Comparison of ENCODE assay signal across 9 cellular contexts in the genomic region with DNA sequence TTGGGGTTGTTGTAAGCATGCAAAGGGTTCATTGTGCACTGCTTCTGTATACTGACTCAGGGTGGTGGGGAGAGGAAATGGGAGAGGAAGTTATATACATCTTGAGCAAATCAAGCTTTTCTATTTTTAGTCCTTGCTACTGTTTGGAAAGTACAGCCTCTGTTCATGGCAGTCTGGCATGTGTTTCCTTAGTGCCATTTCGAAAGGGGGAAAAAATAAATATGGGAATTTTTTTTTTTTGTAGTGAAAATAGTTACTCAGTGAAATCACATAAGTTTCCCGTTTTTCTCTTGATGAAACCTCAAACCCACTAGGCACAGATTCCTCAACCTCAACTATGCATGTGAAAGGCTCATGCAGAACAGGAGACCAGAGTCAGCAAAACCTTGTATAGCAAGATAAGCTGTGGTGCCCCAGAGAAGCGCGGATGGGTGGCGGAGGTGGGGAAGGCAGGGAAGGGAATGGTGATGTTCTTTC.
DNase-seq lines count a peak whose midpoint lies in the region; ATAC-seq, FAIRE-seq and TF ChIP-seq lines count a peak whose summit lies in the region.
"Had no signal": no experiment of that assay in that cellular context is flagged by ENCODE, and none has a peak within 500 bp of the region (broad histone marks: within the 10 kb centered on the region; RNA-seq: fewer than 3 reads in every experiment).

No MANE protein-coding gene starts in this region.

- intact Hi-C loops in MCF 10A (cut with micrococcal nuclease) (no loop called here), breast epithelium (cut with DNase I; ENCODE audit: low total_unique reads) (loop anchor here (10.0 kb wide), 1 partner anchor 1292 kb away; no protein-coding TSS in a partner anchor), kidney (cut with DNase I) (no loop called here)

- no peak for ATAC-seq in GM21528 (IDR thresholded peaks at IDR 0.05; ENCODE audit: low FRiP score, unreplicated experiment)
- no peak for ATAC-seq in naive thymus-derived CD8-positive, alpha-beta T cell

- no peak overlapping the region for H3K4me3 ChIP-seq in breast epithelium
- H3K4me3 ChIP-seq in urinary bladder (ENCODE audit: low read depth, low read length): no peak overlapping the region
- no peak overlapping the region for H3K4me3 ChIP-seq in kidney (ENCODE audit: low read length in 2 of 2)

- peaks cover 16% of the 10 kb centered on the region for H3K4me1 Mint-ChIP-seq in MCF 10A (ENCODE audit: insufficient read depth, unreplicated experiment)
- peaks cover 9 to 37% (median 13%) of the 10 kb centered on the region in 4 donors for H3K4me1 Mint-ChIP-seq in naive thymus-derived CD8-positive, alpha-beta T cell

- H3K27ac Mint-ChIP-seq in MCF 10A (ENCODE audit: low read depth, unreplicated experiment): no peak overlapping the region
- no peak overlapping the region for H3K27ac Mint-ChIP-seq in naive thymus-derived CD8-positive, alpha-beta T cell

- no peak for TF ChIP-seq CTCF in MCF 10A (IDR thresholded peaks at IDR 0.05; ENCODE audit: unreplicated experiment)
- no peak for TF ChIP-seq CTCF in breast epithelium (IDR thresholded peaks at IDR 0.05)
- TF ChIP-seq CTCF in kidney (IDR thresholded peaks at IDR 0.05; ENCODE audit: borderline replicate concordance, extremely low read depth, insufficient read depth): no peak

- no peaks in the 10 kb centered on the region for H3K4me1 ChIP-seq in breast epithelium
- H3K4me1 ChIP-seq in urinary bladder (ENCODE audit: insufficient read depth): no peaks in the 10 kb centered on the region
- H3K4me1 ChIP-seq in kidney (ENCODE audit: control insufficient read depth in 1 of 2, insufficient read depth in 1 of 2, low read depth in 1 of 2, low read length in 2 of 2): no peaks in the 10 kb centered on the region
- H3K4me1 ChIP-seq: BE2C had no signal

- no peaks in the 10 kb centered on the region for H3K36me3 ChIP-seq in breast epithelium
- peaks cover 5% of the 10 kb centered on the region for H3K36me3 ChIP-seq in urinary bladder (ENCODE audit: insufficient read depth)
- H3K36me3 ChIP-seq in kidney (ENCODE audit: control insufficient read depth in 1 of 2, insufficient read depth in 2 of 2, low read length in 2 of 2): no peaks in the 10 kb centered on the region
- H3K36me3 ChIP-seq: BE2C had no signal

- no peak for TF ChIP-seq POLR2A in breast epithelium (IDR thresholded peaks at IDR 0.05)

- FAIRE-seq in kidney (lab: Jason Lieb, UNC): no peak

- CTCF ChIA-PET in MCF 10A (lab: Yijun Ruan, JAX): no interaction called here

- POLR2A ChIA-PET in MCF 10A (lab: Yijun Ruan, JAX): interaction anchor here (0.6 kb wide), 2 partner anchors 123 to 452 kb away, joined by 3 to 4 read pairs; no protein-coding TSS in a partner anchor
- POLR2A ChIA-PET in naive thymus-derived CD8-positive, alpha-beta T cell (lab: Charles Lee): interaction anchor here (1.1 kb wide), 1 partner anchor 10 kb away, joined by 3 read pairs; no protein-coding TSS in a partner anchor

- 42% methylated on average over 5 of the region's 5 CpGs for WGBS in urinary bladder

- H3K9me3 ChIP-seq in breast epithelium (peaks cover 0 to 12% of the 10 kb centered on the region in 2 donors), kidney (ENCODE audit: control insufficient read depth in 1 of 2, low read length in 2 of 2) (peaks cover 0 to 9% of the 10 kb centered on the region in 2 donors)
- H3K9me3 ChIP-seq: BE2C had no signal

- no peaks in the 10 kb centered on the region for H3K27me3 ChIP-seq in breast epithelium
- H3K27me3 ChIP-seq: BE2C had no signal

- no peaks in the 10 kb centered on the region for H3K36me3 Mint-ChIP-seq in MCF 10A (ENCODE audit: insufficient read depth, unreplicated experiment)
- H3K36me3 Mint-ChIP-seq in naive thymus-derived CD8-positive, alpha-beta T cell: peaks cover 13 to 41% (median 35%) of the 10 kb centered on the region in 3 donors

- no peak overlapping the region for H3K9ac ChIP-seq in kidney (ENCODE audit: low read length in 2 of 2)

- DNase-seq in MCF 10A (ENCODE audit: unreplicated experiment): peak; percentile 59
- DNase-seq in breast epithelium (ENCODE audit: low spot score in 2 of 2): no peak
- peak; percentile 29 for DNase-seq in brain pericyte (ENCODE audit: low read depth, low spot score)
- DNase-seq in kidney tubule cell (ENCODE audit: low spot score): peak; percentile 45
- DNase-seq in naive thymus-derived CD8-positive, alpha-beta T cell: no peak
- DNase-seq in kidney: no peak
- DNase-seq: BE2C had no signal

- H3K27me3 Mint-ChIP-seq in MCF 10A (ENCODE audit: insufficient read depth, unreplicated experiment): no peaks in the 10 kb centered on the region
- H3K27me3 Mint-ChIP-seq in naive thymus-derived CD8-positive, alpha-beta T cell: no peaks in the 10 kb centered on the region

- BruUV-seq in MCF 10A (replicated peaks; lab: Mats Ljungman, UMichigan): no TSS peak

- H3K9me3 Mint-ChIP-seq in MCF 10A (ENCODE audit: unreplicated experiment): peaks cover 26% of the 10 kb centered on the region
- peaks cover 5 to 33% (median 21%) of the 10 kb centered on the region in 9 donors for H3K9me3 Mint-ChIP-seq in naive thymus-derived CD8-positive, alpha-beta T cell

- H3K4me3 Mint-ChIP-seq in MCF 10A (ENCODE audit: unreplicated experiment): no peak overlapping the region
- H3K4me3 Mint-ChIP-seq in naive thymus-derived CD8-positive, alpha-beta T cell: peak overlapping the region in 2 of 10 donors; percentile 2 to 9

- no peak overlapping the region for H3K27ac ChIP-seq in breast epithelium
- peak overlapping the region; percentile 45 for H3K27ac ChIP-seq in urinary bladder (ENCODE audit: low read depth)
- no peak overlapping the region for H3K27ac ChIP-seq in kidney (ENCODE audit: low read depth in 2 of 2, low read length in 2 of 2)

Comparison
In these comparisons a context has a peak if more than half of its experiments do, and no peak if none do; other contexts are left out.
1. DNase-seq: peak in MCF 10A (single experiment), brain pericyte (single experiment) and kidney tubule cell (single experiment); none in breast epithelium (0 of 2), naive thymus-derived CD8-positive, alpha-beta T cell (0 of 10) and kidney (single experiment).